Comparison of ENCODE assay signal across 16 cellular contexts in genomic region chr7:36034020-36034419, GRCh38.
DNase-seq lines count a peak whose midpoint lies in the region; ATAC-seq and TF ChIP-seq lines count a peak whose summit lies in the region.
"Had no signal": no experiment of that assay in that cellular context is flagged by ENCODE, and none has a peak within 500 bp of the region (broad histone marks: within the 10 kb centered on the region; RNA-seq: fewer than 3 reads in every experiment).

No MANE protein-coding gene starts in this region.

- no peak overlapping the region for H3K4me3 Mint-ChIP-seq in activated CD4-positive, alpha-beta memory T cell treated with anti-CD3 and anti-CD28 coated beads for 36 hours
- H3K4me3 Mint-ChIP-seq: activated CD8-positive, alpha-beta T cell treated with anti-CD3 and anti-CD28 coated beads, Interleukin-2, amount 10 ng/mL, durations not matched to agents 7 days and 5 days had no signal

- H3K27ac ChIP-seq in RWPE1 (no peak overlapping the region), adrenal gland (no peak overlapping the region)
- H3K27ac ChIP-seq: WERI-Rb-1 had no signal

- CTCF ChIA-PET in RWPE1 (lab: Yijun Ruan, JAX) = no interaction called here
- CTCF ChIA-PET in activated CD4-positive, alpha-beta memory T cell treated with anti-CD3 and anti-CD28 coated beads for 36 hours (lab: Charles Lee) = interaction anchor here (1.3 to 1.5 kb wide), 2 partner anchors 13 to 285 kb away, joined by 3 to 4 read pairs; no protein-coding TSS in a partner anchor

- H3K9me3 ChIP-seq in adrenal gland (replicated peaks in 1 of 3) = no peaks in the 10 kb centered on the region
- H3K9me3 ChIP-seq: heart left ventricle had no signal

- no peaks in the 10 kb centered on the region for H3K27me3 ChIP-seq in adrenal gland
- H3K27me3 ChIP-seq: heart left ventricle had no signal

- intact Hi-C loops in adrenal gland (cut with DNase I) = no loop called here
- intact Hi-C loops in activated CD4-positive, alpha-beta memory T cell treated with anti-CD3 and anti-CD28 coated beads for 36 hours (cut with micrococcal nuclease) = no loop called here

- no peak for ATAC-seq in HG03571 (IDR thresholded peaks at IDR 0.05; ENCODE audit: unreplicated experiment)
- ATAC-seq: activated CD8-positive, alpha-beta T cell treated with anti-CD3 and anti-CD28 coated beads, Interleukin-2, amount 10 ng/mL, durations not matched to agents 7 days and 5 days; esophagus mucosa; heart left ventricle had no signal

- no peak overlapping the region for H3K27ac Mint-ChIP-seq in activated CD4-positive, alpha-beta memory T cell treated with anti-CD3 and anti-CD28 coated beads for 36 hours
- H3K27ac Mint-ChIP-seq: activated CD8-positive, alpha-beta T cell treated with anti-CD3 and anti-CD28 coated beads, Interleukin-2, amount 10 ng/mL, durations not matched to agents 7 days and 5 days had no signal

- POLR2A ChIA-PET in RWPE1 (lab: Yijun Ruan, JAX; ENCODE audit: low non-redundant PET) = no interaction called here
- POLR2A ChIA-PET in activated CD4-positive, alpha-beta memory T cell treated with anti-CD3 and anti-CD28 coated beads for 36 hours (lab: Charles Lee) = no interaction called here

- no peaks in the 10 kb centered on the region for H3K36me3 ChIP-seq in adrenal gland (replicated peaks in 1 of 2)
- H3K36me3 ChIP-seq: heart left ventricle, WERI-Rb-1 had no signal

- no peak for TF ChIP-seq CTCF in RWPE1 (conservative IDR thresholded peaks at IDR 0.05; ENCODE audit: low read depth)
- no peak for TF ChIP-seq CTCF in fibroblast of mammary gland (conservative IDR thresholded peaks at IDR 0.05; ENCODE audit: control insufficient read depth, insufficient read depth, low read depth, low read length)
- TF ChIP-seq CTCF in adrenal gland (IDR thresholded peaks at IDR 0.05) = no peak

- no peaks in the 10 kb centered on the region for H3K9me3 Mint-ChIP-seq in activated CD4-positive, alpha-beta memory T cell treated with anti-CD3 and anti-CD28 coated beads for 36 hours

- DNase-seq in A172 (ENCODE audit: low spot score) (peak; percentile 83), HCEC 1CT (peak; percentile 55), RWPE1 (ENCODE audit: low spot score) (peak; percentile 38), fibroblast of mammary gland (ENCODE audit: low read depth) (peak; percentile 43), adrenal gland (no peak), NCI-H2081 (lab: John Stamatoyannopoulos, UW) (no peak)
- DNase-seq in activated CD4-positive, alpha-beta memory T cell treated with anti-CD3 and anti-CD28 coated beads for 36 hours = no peak
- DNase-seq: activated CD8-positive, alpha-beta T cell treated with anti-CD3 and anti-CD28 coated beads, Interleukin-2, amount 10 ng/mL, durations not matched to agents 7 days and 5 days; heart left ventricle; kidney glomerular epithelial cell; NCI-H1694; small intestine; stimulated activated naive CD4-positive, alpha-beta T cell; WERI-Rb-1 had no signal

- H3K4me1 ChIP-seq in adrenal gland (replicated peaks in 1 of 2) = peaks cover 11 to 23% of the 10 kb centered on the region in 2 donors

- no peaks in the 10 kb centered on the region for H3K27me3 Mint-ChIP-seq in activated CD4-positive, alpha-beta memory T cell treated with anti-CD3 and anti-CD28 coated beads for 36 hours

- 60 to 83% (median 74%) methylated on average over 2 to 4 of the region's 4 CpGs for WGBS in adrenal gland, 4 donors

- H3K4me1 Mint-ChIP-seq in activated CD4-positive, alpha-beta memory T cell treated with anti-CD3 and anti-CD28 coated beads for 36 hours (ENCODE audit: low read depth) = peaks cover 6% of the 10 kb centered on the region

- no peaks in the 10 kb centered on the region for H3K36me3 Mint-ChIP-seq in activated CD4-positive, alpha-beta memory T cell treated with anti-CD3 and anti-CD28 coated beads for 36 hours

- no peak for TF ChIP-seq POLR2A in adrenal gland (IDR thresholded peaks at IDR 0.05)

- H3K4me3 ChIP-seq in fibroblast of mammary gland (ENCODE audit: control insufficient read depth, low read depth, low read length) (no peak overlapping the region), adrenal gland (no peak overlapping the region)
- H3K4me3 ChIP-seq: heart left ventricle had no signal

Comparison
In these comparisons a context has a peak if more than half of its experiments do, and no peak if none do; other contexts are left out.
1. DNase-seq: peak in A172 (single experiment), HCEC 1CT (single experiment), RWPE1 (single experiment) and fibroblast of mammary gland (single experiment); none in adrenal gland (0 of 7), activated CD4-positive, alpha-beta memory T cell treated with anti-CD3 and anti-CD28 coated beads for 36 hours (single experiment) and NCI-H2081 (0 of 2).